Comparison of ENCODE assay signal across 8 cellular contexts in the genomic region with DNA sequence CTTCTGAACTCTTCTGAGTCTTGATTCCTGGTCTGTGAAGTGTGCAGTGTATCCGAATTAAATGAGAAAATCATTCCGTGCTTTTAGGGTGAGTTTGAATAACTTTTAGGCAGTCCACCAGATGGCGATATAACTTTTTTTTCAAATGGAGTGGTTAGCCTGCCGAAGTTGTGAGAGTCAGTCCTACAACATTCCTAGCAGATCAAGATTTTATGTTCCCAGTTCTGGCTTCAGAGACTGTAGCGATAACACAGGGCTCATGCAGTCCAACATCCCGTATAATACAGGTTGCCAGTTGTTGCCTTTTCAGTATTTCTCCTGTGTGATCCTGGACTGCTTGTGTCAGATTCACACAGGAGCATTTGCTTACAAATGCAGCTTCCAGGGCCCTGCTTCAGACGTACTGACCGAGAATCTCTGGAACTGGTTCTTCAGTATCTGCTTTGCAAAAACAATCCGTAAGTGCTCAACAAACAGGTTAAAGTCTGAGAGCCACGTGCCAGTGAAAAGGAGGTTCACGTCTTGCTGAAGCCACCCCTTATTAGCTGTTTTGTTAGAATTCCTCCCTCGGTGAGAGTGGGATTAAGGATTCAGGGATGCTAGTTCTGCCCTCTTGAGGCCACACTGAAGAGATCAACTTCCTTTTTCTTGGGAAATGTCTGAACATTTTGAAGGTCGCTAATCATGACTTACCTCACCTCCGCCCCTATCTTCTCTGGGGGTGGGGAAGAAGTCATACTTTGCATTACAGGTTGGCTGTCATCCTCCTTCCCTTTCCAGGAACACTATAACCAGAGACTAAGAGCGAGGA. TPM values are rescaled to one million over a fixed set of nuclear protein-coding genes. Genes with fewer than 3 reads are reported as not detected.
DNase-seq lines count a peak whose midpoint lies in the region; ATAC-seq, FAIRE-seq and TF ChIP-seq lines count a peak whose summit lies in the region.

No MANE protein-coding gene starts in this region.

- CTCF ChIA-PET in activated CD4-positive, alpha-beta memory T cell treated with anti-CD3 and anti-CD28 coated beads, Interleukin-2, amount 10 ng/mL, durations not matched to agents 7 days and 5 days (lab: Charles Lee): interaction anchor here (1.0 to 2.5 kb wide), 4 partner anchors 9 to 46 kb away, joined by 3 to 10 read pairs (median 3); a partner anchor contains a TSS

- H3K36me3 Mint-ChIP-seq in CD14-positive monocyte (peaks cover 19 to 24% of the 10 kb centered on the region in 2 donors), osteocyte (ENCODE audit: unreplicated experiment) (no peaks in the 10 kb centered on the region)
- peaks cover 6% of the 10 kb centered on the region for H3K36me3 Mint-ChIP-seq in activated CD4-positive, alpha-beta memory T cell treated with anti-CD3 and anti-CD28 coated beads, Interleukin-2, amount 10 ng/mL, durations not matched to agents 7 days and 5 days (ENCODE audit: low read depth)

- FAIRE-seq in GM18507 (lab: Jason Lieb, UNC): peak; percentile 84

- peaks cover 0 to 3% (median 0%) of the 10 kb centered on the region in 3 donors for H3K27me3 Mint-ChIP-seq in CD14-positive monocyte (ENCODE audit: low read depth in 3 of 3)
- peaks cover 3% of the 10 kb centered on the region for H3K27me3 Mint-ChIP-seq in activated CD4-positive, alpha-beta memory T cell treated with anti-CD3 and anti-CD28 coated beads, Interleukin-2, amount 10 ng/mL, durations not matched to agents 7 days and 5 days
- peaks cover 37% of the 10 kb centered on the region for H3K27me3 Mint-ChIP-seq in osteocyte (ENCODE audit: unreplicated experiment)

- ATAC-seq in Right ventricle myocardium superior (ENCODE audit: poor library complexity): peak; percentile 88

- H3K4me1 Mint-ChIP-seq in CD14-positive monocyte: peaks cover 13% of the 10 kb centered on the region
- H3K4me1 Mint-ChIP-seq in activated CD4-positive, alpha-beta memory T cell treated with anti-CD3 and anti-CD28 coated beads, Interleukin-2, amount 10 ng/mL, durations not matched to agents 7 days and 5 days: peaks cover 4% of the 10 kb centered on the region
- H3K4me1 Mint-ChIP-seq in osteocyte (ENCODE audit: unreplicated experiment): peaks cover 6% of the 10 kb centered on the region

- peak overlapping the region in 4 of 7 donors; percentile 23 to 54 (median 39) for H3K27ac Mint-ChIP-seq in CD14-positive monocyte
- no peak overlapping the region for H3K27ac Mint-ChIP-seq in activated CD4-positive, alpha-beta memory T cell treated with anti-CD3 and anti-CD28 coated beads, Interleukin-2, amount 10 ng/mL, durations not matched to agents 7 days and 5 days
- H3K27ac Mint-ChIP-seq in osteocyte (ENCODE audit: unreplicated experiment): no peak overlapping the region

- H3K4me3 Mint-ChIP-seq in CD14-positive monocyte: peak overlapping the region; percentile 66 to 87
- H3K4me3 Mint-ChIP-seq in activated CD4-positive, alpha-beta memory T cell treated with anti-CD3 and anti-CD28 coated beads, Interleukin-2, amount 10 ng/mL, durations not matched to agents 7 days and 5 days: no peak overlapping the region
- peak overlapping the region; percentile 69 for H3K4me3 Mint-ChIP-seq in osteocyte (ENCODE audit: unreplicated experiment)

- intact Hi-C loops in CD14-positive monocyte (cut with micrococcal nuclease): loop anchor here in 1 of 2 donors (5.0 kb wide), 1 partner anchor 41 kb away; no protein-coding TSS in a partner anchor
- intact Hi-C loops in Right ventricle myocardium superior (cut with DNase I): no loop called here

- TF ChIP-seq CTCF in CD14-positive monocyte (IDR thresholded peaks at IDR 0.05) (peak; percentile 74), osteocyte (IDR thresholded peaks at IDR 0.05) (peak; percentile 62)

- H3K9me3 Mint-ChIP-seq in CD14-positive monocyte: peaks cover 0 to 4% (median 2%) of the 10 kb centered on the region in 7 donors
- peaks cover 3% of the 10 kb centered on the region for H3K9me3 Mint-ChIP-seq in activated CD4-positive, alpha-beta memory T cell treated with anti-CD3 and anti-CD28 coated beads, Interleukin-2, amount 10 ng/mL, durations not matched to agents 7 days and 5 days
- no peaks in the 10 kb centered on the region for H3K9me3 Mint-ChIP-seq in osteocyte (ENCODE audit: unreplicated experiment)

- DNase-seq in CD14-positive monocyte (ENCODE audit: low spot score) (no peak), GM18507 (ENCODE audit: extremely low spot score, insufficient read length, low read depth) (no peak), NAMALWA (ENCODE audit: low spot score) (peak; percentile 57), Right ventricle myocardium superior (no peak), osteocyte (ENCODE audit: extremely low spot score, unreplicated experiment) (no peak)
- DNase-seq in activated CD4-positive, alpha-beta memory T cell treated with anti-CD3 and anti-CD28 coated beads, Interleukin-2, amount 10 ng/mL, durations not matched to agents 7 days and 5 days: peak; percentile 16
- no peak for DNase-seq in stimulated activated CD4-positive, alpha-beta T cell treated with anti-CD3 and anti-CD28 coated beads, Interleukin-2, amount 100 ng/mL, for 24 hours
- DNase-seq in activated naive CD4-positive, alpha-beta T cell (lab: John Stamatoyannopoulos, UW): no peak

- POLR2A ChIA-PET in activated CD4-positive, alpha-beta memory T cell treated with anti-CD3 and anti-CD28 coated beads, Interleukin-2, amount 10 ng/mL, durations not matched to agents 7 days and 5 days (lab: Charles Lee): no interaction called here

RNA-seq across cellular contexts. Expression of a gene that starts 22.8 kb away (rescaled TPM):
- 10 to 100 TPM; 45.4 to 52.2 TPM for polyA plus RNA-seq in CD14-positive monocyte
- 10 to 100 TPM; 17.4 to 19.1 TPM for total RNA-seq in activated CD4-positive, alpha-beta memory T cell treated with anti-CD3 and anti-CD28 coated beads, Interleukin-2, amount 10 ng/mL, durations not matched to agents 7 days and 5 days
- total RNA-seq in Right ventricle myocardium superior (15.6 TPM), osteocyte (4.0 and 4.4 TPM in 2 replicates)

RNA-seq across cellular contexts. Expression of a gene that starts 42.5 kb away (rescaled TPM):
- polyA plus RNA-seq in CD14-positive monocyte: 10 to 100 TPM; 14.6 to 16.3 TPM
- 10 to 100 TPM; 38.6 to 40.6 TPM for total RNA-seq in activated CD4-positive, alpha-beta memory T cell treated with anti-CD3 and anti-CD28 coated beads, Interleukin-2, amount 10 ng/mL, durations not matched to agents 7 days and 5 days
- total RNA-seq in Right ventricle myocardium superior (45.2 TPM), osteocyte (62.0 and 66.6 TPM in 2 replicates)

RNA-seq across cellular contexts. Expression of a gene that starts 45.0 kb away (rescaled TPM):
- not detected for polyA plus RNA-seq in CD14-positive monocyte
- total RNA-seq in activated CD4-positive, alpha-beta memory T cell treated with anti-CD3 and anti-CD28 coated beads, Interleukin-2, amount 10 ng/mL, durations not matched to agents 7 days and 5 days: 1 to 10 TPM in 1 of 2 experiments, under 1 TPM in 1; 0.96 to 1.2 TPM
- total RNA-seq in Right ventricle myocardium superior: not detected
- not detected in 2 replicates for total RNA-seq in osteocyte

Comparison
In these comparisons a context has a peak if more than half of its experiments do, and no peak if none do; other contexts are left out.
1. DNase-seq: peak in NAMALWA (single experiment) and activated CD4-positive, alpha-beta memory T cell treated with anti-CD3 and anti-CD28 coated beads, Interleukin-2, amount 10 ng/mL, durations not matched to agents 7 days and 5 days (single experiment); none in CD14-positive monocyte (single experiment), GM18507 (single experiment), Right ventricle myocardium superior (single experiment), osteocyte (single experiment), stimulated activated CD4-positive, alpha-beta T cell treated with anti-CD3 and anti-CD28 coated beads, Interleukin-2, amount 100 ng/mL, for 24 hours (0 of 2) and activated naive CD4-positive, alpha-beta T cell (0 of 4).
2. H3K27ac Mint-ChIP-seq: peak in CD14-positive monocyte (4 of 7); none in activated CD4-positive, alpha-beta memory T cell treated with anti-CD3 and anti-CD28 coated beads, Interleukin-2, amount 10 ng/mL, durations not matched to agents 7 days and 5 days (single experiment) and osteocyte (single experiment).